Comparison of ENCODE assay signal across 16 cellular contexts in the genomic region with DNA sequence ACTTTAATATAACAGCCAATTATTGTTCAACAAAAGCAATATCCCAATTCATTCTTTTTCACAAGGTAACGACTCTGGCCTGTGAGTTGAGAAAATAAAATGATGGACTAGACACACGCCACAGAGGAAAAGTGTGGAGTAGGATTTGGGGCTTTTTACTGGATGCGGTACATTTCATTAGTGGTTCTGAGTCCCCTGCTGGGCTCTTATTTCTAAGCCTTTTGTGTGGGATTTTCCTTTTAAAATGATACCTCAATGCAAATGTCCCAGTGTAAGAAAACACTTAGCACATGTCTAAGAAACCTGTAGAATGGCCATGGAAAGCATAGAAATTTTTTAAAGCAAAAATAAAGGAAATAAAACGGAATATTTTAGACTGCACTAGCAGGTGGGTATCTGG.
DNase-seq lines count a peak whose midpoint lies in the region; TF ChIP-seq lines count a peak whose summit lies in the region.
"Had no signal": no experiment of that assay in that cellular context is flagged by ENCODE, and none has a peak within 500 bp of the region (broad histone marks: within the 10 kb centered on the region; RNA-seq: fewer than 3 reads in every experiment).

No MANE protein-coding gene starts in this region.

- no peaks in the 10 kb centered on the region for H3K36me3 ChIP-seq in ectodermal cell (ENCODE audit: control insufficient read depth, insufficient read depth, low read length)
- H3K36me3 ChIP-seq: BE2C, SJCRH30 had no signal

- H3K27me3 Mint-ChIP-seq in immature natural killer cell (ENCODE audit: low read depth in 3 of 3) (peaks cover 0 to 2% (median 0%) of the 10 kb centered on the region in 3 donors), chondrocyte (ENCODE audit: low read depth) (peaks cover 4% of the 10 kb centered on the region)
- H3K27me3 Mint-ChIP-seq: CD4-positive, alpha-beta T cell; T-helper 17 cell had no signal

- H3K9me3 ChIP-seq in ectodermal cell (ENCODE audit: control insufficient read depth, low read length): no peaks in the 10 kb centered on the region
- H3K9me3 ChIP-seq: BE2C, SJCRH30 had no signal

- H3K36me3 Mint-ChIP-seq in immature natural killer cell (peaks cover 0 to 12% (median 0%) of the 10 kb centered on the region in 3 donors), chondrocyte (ENCODE audit: low read depth) (no peaks in the 10 kb centered on the region)

- H3K4me3 Mint-ChIP-seq in immature natural killer cell: no peak overlapping the region
- no peak overlapping the region for H3K4me3 Mint-ChIP-seq in chondrocyte (ENCODE audit: unreplicated experiment)
- H3K4me3 Mint-ChIP-seq: CD4-positive, alpha-beta T cell; T-helper 17 cell had no signal

- H3K27ac Mint-ChIP-seq in immature natural killer cell: no peak overlapping the region
- no peak overlapping the region for H3K27ac Mint-ChIP-seq in chondrocyte (ENCODE audit: unreplicated experiment)
- H3K27ac Mint-ChIP-seq: CD4-positive, alpha-beta T cell; T-helper 17 cell had no signal

- H3K4me3 ChIP-seq in ectodermal cell (ENCODE audit: insufficient read depth, low read depth, low read length): no peak overlapping the region
- H3K4me3 ChIP-seq: GM12878, GM23248, K562, SJCRH30 had no signal

- H3K4me1 Mint-ChIP-seq in immature natural killer cell: peaks cover 0 to 1% of the 10 kb centered on the region in 2 donors
- no peaks in the 10 kb centered on the region for H3K4me1 Mint-ChIP-seq in chondrocyte (ENCODE audit: low read depth)
- H3K4me1 Mint-ChIP-seq: T-helper 17 cell had no signal

- H3K27me3 ChIP-seq in ectodermal cell (ENCODE audit: control insufficient read depth, insufficient read depth, low read length, poor library complexity, severe bottlenecking): no peaks in the 10 kb centered on the region
- H3K27me3 ChIP-seq: BE2C, SJCRH30 had no signal

- H3K27ac ChIP-seq in ectodermal cell (ENCODE audit: insufficient read depth, low read depth, low read length, poor library complexity, severe bottlenecking): peak overlapping the region; percentile 73
- H3K27ac ChIP-seq: GM23248, SJCRH30 had no signal

- 36 to 45% methylated on average over 4 of the region's 4 CpGs for WGBS in ectodermal cell, 2 experiments

- DNase-seq in NCI-H2081 (lab: John Stamatoyannopoulos, UW) (peak; percentile 44 to 71), NCI-H2081 treated with DMSO at 0.1 percent for 48 hours (lab: John Stamatoyannopoulos, UW) (no peak), NCI-H2107 treated with DMSO at 0.1 percent for 48 hours (lab: John Stamatoyannopoulos, UW; ENCODE audit: unreplicated experiment) (peak; percentile 79), immature natural killer cell (no peak), chondrocyte (ENCODE audit: low spot score) (no peak), HEK293T (ENCODE audit: extremely low spot score) (no peak)
- DNase-seq in central memory CD4-positive, alpha-beta T cell: no peak
- DNase-seq: CD4-positive, alpha-beta T cell; EL; GM23248; SJCRH30; T-helper 17 cell had no signal

- CTCF ChIA-PET in HEK293T (lab: Yijun Ruan, JAX): no interaction called here

- H3K9me3 Mint-ChIP-seq in immature natural killer cell (peaks cover 0 to 14% (median 4%) of the 10 kb centered on the region in 6 donors), chondrocyte (ENCODE audit: low read depth) (peaks cover 13% of the 10 kb centered on the region)
- H3K9me3 Mint-ChIP-seq: CD4-positive, alpha-beta T cell had no signal

- POLR2A ChIA-PET in HEK293T (lab: Yijun Ruan, JAX): no interaction called here

- H3K4me1 ChIP-seq in ectodermal cell (ENCODE audit: control insufficient read depth, insufficient read depth, low read length): peaks cover 16% of the 10 kb centered on the region
- H3K4me1 ChIP-seq: SJCRH30 had no signal

- no peak for TF ChIP-seq CTCF in chondrocyte (IDR thresholded peaks at IDR 0.05)

TF ChIP-seq in HEK293T, 16 proteins besides CTCF, POLR2A, EP300 and RAD21:
- TF ChIP-seq FOXM1 (IDR thresholded peaks at IDR 0.05; ENCODE audit: borderline replicate concordance) (no peak), LEF1 (IDR thresholded peaks at IDR 0.05; ENCODE audit: borderline replicate concordance) (no peak), SUZ12 (IDR thresholded peaks at IDR 0.05) (no peak), ELF4 (IDR thresholded peaks at IDR 0.05) (no peak), FOXA1 (IDR thresholded peaks at IDR 0.05) (no peak), CTBP1 (IDR thresholded peaks at IDR 0.05; ENCODE audit: borderline replicate concordance) (no peak), NFRKB (IDR thresholded peaks at IDR 0.05) (no peak), TARDBP (IDR thresholded peaks at IDR 0.05) (no peak), HDGF (IDR thresholded peaks at IDR 0.05; ENCODE audit: borderline replicate concordance) (no peak), PKNOX1 (IDR thresholded peaks at IDR 0.05) (no peak), FOXK2 (IDR thresholded peaks at IDR 0.05) (no peak), SP1 (IDR thresholded peaks at IDR 0.05) (no peak), ZNF384 (IDR thresholded peaks at IDR 0.05) (no peak), BHLHE40 (IDR thresholded peaks at IDR 0.05; ENCODE audit: borderline replicate concordance) (no peak), L3MBTL2 (conservative IDR thresholded peaks at IDR 0.05) (no peak)

Comparison
In these comparisons a context has a peak if more than half of its experiments do, and no peak if none do; other contexts are left out.
1. DNase-seq: peak in NCI-H2081 (2 of 2) and NCI-H2107 treated with DMSO at 0.1 percent for 48 hours (single experiment); none in NCI-H2081 treated with DMSO at 0.1 percent for 48 hours (single experiment), immature natural killer cell (0 of 3), chondrocyte (single experiment), central memory CD4-positive, alpha-beta T cell (single experiment) and HEK293T (single experiment).